Comparison of ENCODE assay signal across 13 cellular contexts in genomic region chr9:93193373-93193725, GRCh38. TPM values are rescaled to one million over a fixed set of nuclear protein-coding genes. Genes with fewer than 3 reads are reported as not detected.
DNase-seq lines count a peak whose midpoint lies in the region; ATAC-seq and TF ChIP-seq lines count a peak whose summit lies in the region.
"Had no signal": no experiment of that assay in that cellular context is flagged by ENCODE, and none has a peak within 500 bp of the region (broad histone marks: within the 10 kb centered on the region; RNA-seq: fewer than 3 reads in every experiment).

No MANE protein-coding gene starts in this region.

- H3K4me1 ChIP-seq in right atrium auricular region, result peaks cover 0 to 76% of the 10 kb centered on the region in 2 donors
- H3K4me1 ChIP-seq in upper lobe of right lung, result no peaks in the 10 kb centered on the region
- H3K4me1 ChIP-seq: tibial artery had no signal

- ATAC-seq in upper lobe of right lung, result peak; percentile 43
- ATAC-seq: activated CD8-positive, alpha-beta T cell treated with anti-CD3 and anti-CD28 coated beads for 36 hours had no signal

- intact Hi-C loops in upper lobe of right lung (cut with DNase I) (no loop called here), lower leg skin (cut with DNase I; ENCODE audit: low total_unique reads) (no loop called here)

- no peak for TF ChIP-seq POLR2A in lower leg skin (IDR thresholded peaks at IDR 0.05)

- DNase-seq in NCI-H524 (lab: John Stamatoyannopoulos, UW) (peak; percentile 51 to 82), NCI-H524 treated with DMSO at 0.1 percent for 48 hours (lab: John Stamatoyannopoulos, UW) (no peak), NCI-H510A treated with DMSO at 0.1 percent for 48 hours (lab: John Stamatoyannopoulos, UW) (peak; percentile 73), right atrium auricular region (ENCODE audit: low spot score) (no peak), upper lobe of right lung (no peak), kidney tubule cell (ENCODE audit: low spot score) (no peak), lower leg skin (ENCODE audit: low spot score in 2 of 2) (no peak)
- DNase-seq in central memory CD4-positive, alpha-beta T cell, result no peak
- DNase-seq: activated CD8-positive, alpha-beta T cell treated with anti-CD3 and anti-CD28 coated beads for 36 hours; activated gamma-delta T cell; esophagus squamous epithelium; OCI-M1; tibial artery had no signal

- WGBS in lower leg skin, 2 donors, result 33 to 36% methylated on average over 8 of the region's 8 CpGs

- H3K9me3 ChIP-seq in right atrium auricular region, result no peaks in the 10 kb centered on the region
- no peaks in the 10 kb centered on the region for H3K9me3 ChIP-seq in upper lobe of right lung
- H3K9me3 ChIP-seq: esophagus squamous epithelium, tibial artery had no signal

- TF ChIP-seq CTCF in right atrium auricular region (IDR thresholded peaks at IDR 0.05) (peak in 1 of 2 donors; percentile 18), upper lobe of right lung (IDR thresholded peaks at IDR 0.05) (no peak), lower leg skin (IDR thresholded peaks at IDR 0.05) (no peak)

- no peaks in the 10 kb centered on the region for H3K36me3 ChIP-seq in right atrium auricular region
- no peaks in the 10 kb centered on the region for H3K36me3 ChIP-seq in upper lobe of right lung
- H3K36me3 ChIP-seq: esophagus squamous epithelium, tibial artery had no signal

- peak overlapping the region; percentile 11 to 92 for H3K27ac ChIP-seq in right atrium auricular region
- H3K27ac ChIP-seq in upper lobe of right lung, result no peak overlapping the region
- H3K27ac ChIP-seq: esophagus squamous epithelium, tibial artery had no signal

- H3K27me3 ChIP-seq in right atrium auricular region (no peaks in the 10 kb centered on the region), upper lobe of right lung (no peaks in the 10 kb centered on the region)
- H3K27me3 ChIP-seq: esophagus squamous epithelium, tibial artery had no signal

- H3K4me3 ChIP-seq in right atrium auricular region (no peak overlapping the region), upper lobe of right lung (no peak overlapping the region), lower leg skin (ENCODE audit: low read depth, poor library complexity, severe bottlenecking) (no peak overlapping the region)
- H3K4me3 ChIP-seq: esophagus squamous epithelium, tibial artery had no signal

RNA-seq across cellular contexts. Expression of gene WNK2, which starts 9.4 kb away (rescaled TPM):
- total RNA-seq in right atrium auricular region (100 to 1,000 TPM in 1 of 2 donors, 10 to 100 TPM in 1; 61.4 to 132 TPM), upper lobe of right lung (0.35 TPM), lower leg skin (10 to 100 TPM; 35.3 to 53.6 (median 42.6) TPM)

RNA-seq across cellular contexts. Expression of gene NINJ1, which starts 59.3 kb away (rescaled TPM):
- total RNA-seq in right atrium auricular region, result 10 to 100 TPM; 65.5 to 89.4 TPM
- total RNA-seq in upper lobe of right lung, result 53.2 TPM
- total RNA-seq in lower leg skin, result 100 to 1,000 TPM in 2 of 4 donors, 10 to 100 TPM in 2; 64.6 to 113 (median 94.8) TPM

Comparison
In these comparisons a context has a peak if more than half of its experiments do, and no peak if none do; other contexts are left out.
1. DNase-seq: peak in NCI-H524 (2 of 2) and NCI-H510A treated with DMSO at 0.1 percent for 48 hours (single experiment); none in NCI-H524 treated with DMSO at 0.1 percent for 48 hours (single experiment), right atrium auricular region (single experiment), upper lobe of right lung (single experiment), kidney tubule cell (single experiment), central memory CD4-positive, alpha-beta T cell (single experiment) and lower leg skin (0 of 2).
2. RNA of gene WNK2, which starts 9.4 kb away (total RNA-seq): 61.4 to 132 TPM in right atrium auricular region and 35.3 to 53.6 TPM in lower leg skin; 0.35 TPM in upper lobe of right lung (single experiment); every median in the first group is over 10 times any median in the second.